8 cellular contexts compared by ENCODE assay signal in the genomic region with DNA sequence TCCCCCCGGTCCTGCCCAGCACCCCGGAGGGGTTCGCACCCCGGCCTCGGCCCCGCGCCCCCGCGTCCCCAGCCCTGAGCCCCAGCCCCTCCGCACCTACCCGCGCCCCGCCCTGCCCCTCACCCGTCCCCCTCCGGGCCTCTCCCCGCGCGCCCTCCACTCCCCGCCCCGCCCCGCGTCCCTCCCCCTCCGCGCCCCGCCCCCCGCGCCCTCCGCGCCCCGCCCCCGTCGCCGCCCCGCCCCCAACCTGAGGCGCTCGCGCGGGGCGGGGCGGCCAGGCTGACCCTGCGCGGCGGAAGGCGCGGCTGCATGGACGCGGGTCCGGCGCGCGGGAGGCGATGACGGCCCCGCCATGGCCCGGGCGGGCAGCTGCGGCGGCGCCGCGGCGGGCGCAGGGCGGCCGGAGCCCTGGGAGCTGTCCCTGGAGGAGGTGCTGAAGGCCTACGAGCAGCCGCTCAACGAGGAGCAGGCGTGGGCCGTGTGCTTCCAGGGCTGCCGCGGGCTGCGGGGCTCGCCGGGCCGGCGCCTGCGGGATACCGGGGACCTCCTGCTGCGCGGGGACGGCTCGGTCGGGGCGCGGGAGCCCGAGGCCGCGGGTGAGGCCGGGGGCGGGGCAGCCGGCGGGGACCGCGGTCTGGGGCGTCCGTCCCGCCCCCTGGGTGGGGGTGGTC. TPM values are rescaled to one million over a fixed set of nuclear protein-coding genes. Genes with fewer than 3 reads are reported as not detected.
DNase-seq lines count a peak whose midpoint lies in the region; ATAC-seq and TF ChIP-seq lines count a peak whose summit lies in the region.

A gene with protein sequence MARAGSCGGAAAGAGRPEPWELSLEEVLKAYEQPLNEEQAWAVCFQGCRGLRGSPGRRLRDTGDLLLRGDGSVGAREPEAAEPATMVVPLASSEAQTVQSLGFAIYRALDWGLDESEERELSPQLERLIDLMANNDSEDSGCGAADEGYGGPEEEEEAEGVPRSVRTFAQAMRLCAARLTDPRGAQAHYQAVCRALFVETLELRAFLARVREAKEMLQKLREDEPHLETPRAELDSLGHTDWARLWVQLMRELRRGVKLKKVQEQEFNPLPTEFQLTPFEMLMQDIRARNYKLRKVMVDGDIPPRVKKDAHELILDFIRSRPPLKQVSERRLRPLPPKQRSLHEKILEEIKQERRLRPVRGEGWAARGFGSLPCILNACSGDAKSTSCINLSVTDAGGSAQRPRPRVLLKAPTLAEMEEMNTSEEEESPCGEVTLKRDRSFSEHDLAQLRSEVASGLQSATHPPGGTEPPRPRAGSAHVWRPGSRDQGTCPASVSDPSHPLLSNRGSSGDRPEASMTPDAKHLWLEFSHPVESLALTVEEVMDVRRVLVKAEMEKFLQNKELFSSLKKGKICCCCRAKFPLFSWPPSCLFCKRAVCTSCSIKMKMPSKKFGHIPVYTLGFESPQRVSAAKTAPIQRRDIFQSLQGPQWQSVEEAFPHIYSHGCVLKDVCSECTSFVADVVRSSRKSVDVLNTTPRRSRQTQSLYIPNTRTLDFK (plus strand): TSS at position 277 of the 671 bp plus-strand sequence. CDS start 76 bp downstream, at position 353.

- H3K27me3 Mint-ChIP-seq in CD8-positive, alpha-beta T cell (ENCODE audit: low read depth): peaks cover 23% of the 10 kb centered on the region
- H3K27me3 Mint-ChIP-seq in activated naive CD4-positive, alpha-beta T cell treated with anti-CD3 and anti-CD28 coated beads, Interleukin-2, amount 50 U/mL, for 24 hours: peaks cover 10% of the 10 kb centered on the region

- ATAC-seq in CD8-positive, alpha-beta T cell: peak; percentile 97
- peak; percentile 58 for ATAC-seq in HG02678 (IDR thresholded peaks at IDR 0.05; ENCODE audit: unreplicated experiment)
- no peak for ATAC-seq in HG02852 (IDR thresholded peaks at IDR 0.05; ENCODE audit: unreplicated experiment)

- peaks cover 4% of the 10 kb centered on the region for H3K27me3 ChIP-seq in CD8-positive, alpha-beta T cell (ENCODE audit: insufficient read depth, low read length)

- POLR2A ChIA-PET in CD8-positive, alpha-beta T cell (lab: Charles Lee): interaction anchor here (0.7 kb wide), 1 partner anchor 13 kb away, joined by 3 read pairs; no protein-coding TSS in a partner anchor

- no peaks in the 10 kb centered on the region for H3K9me3 Mint-ChIP-seq in CD8-positive, alpha-beta T cell
- no peaks in the 10 kb centered on the region for H3K9me3 Mint-ChIP-seq in activated naive CD4-positive, alpha-beta T cell treated with anti-CD3 and anti-CD28 coated beads, Interleukin-2, amount 50 U/mL, for 24 hours

- TF ChIP-seq CTCF in CD8-positive, alpha-beta T cell (IDR thresholded peaks at IDR 0.05): no peak

- no peak within 1 kb of the TSS for H3K27ac Mint-ChIP-seq in CD8-positive, alpha-beta T cell
- H3K27ac Mint-ChIP-seq in activated naive CD4-positive, alpha-beta T cell treated with anti-CD3 and anti-CD28 coated beads, Interleukin-2, amount 50 U/mL, for 24 hours: no peak within 1 kb of the TSS

- H3K4me1 Mint-ChIP-seq in CD8-positive, alpha-beta T cell (ENCODE audit: low read depth): peaks cover 8% of the 10 kb centered on the region
- H3K4me1 Mint-ChIP-seq in activated naive CD4-positive, alpha-beta T cell treated with anti-CD3 and anti-CD28 coated beads, Interleukin-2, amount 50 U/mL, for 24 hours: peaks cover 7% of the 10 kb centered on the region

- no peak within 1 kb of the TSS for H3K4me3 ChIP-seq in CD8-positive, alpha-beta T cell (ENCODE audit: low read depth, low read length)

- no peaks in the 10 kb centered on the region for H3K36me3 ChIP-seq in CD8-positive, alpha-beta T cell (ENCODE audit: insufficient read depth, low read length)

- peak; percentile 48 to 78 (median 72) for DNase-seq in CD8-positive, alpha-beta T cell
- DNase-seq in SK-N-DZ (ENCODE audit: low spot score) (peak; percentile 56), glomerular visceral epithelial cell (ENCODE audit: extremely low spot score) (peak; percentile 77), occipital lobe (lab: John Stamatoyannopoulos, UW) (peak; percentile 18)

- H3K4me1 ChIP-seq in CD8-positive, alpha-beta T cell (ENCODE audit: insufficient read depth, low read length): peaks cover 11% of the 10 kb centered on the region

- H3K4me3 Mint-ChIP-seq in CD8-positive, alpha-beta T cell: peak within 1 kb of the TSS; percentile 61
- peak within 1 kb of the TSS; percentile 71 for H3K4me3 Mint-ChIP-seq in activated naive CD4-positive, alpha-beta T cell treated with anti-CD3 and anti-CD28 coated beads, Interleukin-2, amount 50 U/mL, for 24 hours

- intact Hi-C loops in CD8-positive, alpha-beta T cell (cut with DNase I, micrococcal nuclease): loop anchor here in 1 of 2 experiments (1.0 to 2.0 kb wide), 2 partner anchors 11 to 98 kb away; no protein-coding TSS in a partner anchor

- no peaks in the 10 kb centered on the region for H3K9me3 ChIP-seq in CD8-positive, alpha-beta T cell (ENCODE audit: low read length)

- CTCF ChIA-PET in CD8-positive, alpha-beta T cell (lab: Charles Lee): interaction anchor here (2.3 kb wide), 1 partner anchor 32 kb away, joined by 6 read pairs; no protein-coding TSS in a partner anchor

- H3K36me3 Mint-ChIP-seq in CD8-positive, alpha-beta T cell: no peaks in the 10 kb centered on the region
- H3K36me3 Mint-ChIP-seq in activated naive CD4-positive, alpha-beta T cell treated with anti-CD3 and anti-CD28 coated beads, Interleukin-2, amount 50 U/mL, for 24 hours: no peaks in the 10 kb centered on the region

- no peak within 1 kb of the TSS for H3K27ac ChIP-seq in CD8-positive, alpha-beta T cell (ENCODE audit: low read depth, low read length)
- peak within 1 kb of the TSS; percentile 74 for H3K27ac ChIP-seq in temporal lobe (ENCODE audit: low read depth, low read length)

RNA-seq across cellular contexts. Expression of the gene that starts here (rescaled TPM):
- total RNA-seq in CD8-positive, alpha-beta T cell: under 1 TPM in 1 of 2 experiments, not detected in 1; 0.76 TPM
- polyA plus RNA-seq in SK-N-DZ (2014; cell fraction: cytosol; rRNA removed): 32.1 and 39.3 TPM in 2 replicates
- 117 and 125 TPM in 2 replicates for polyA plus RNA-seq in SK-N-DZ (2014; cell fraction: nucleus; rRNA removed)
- total RNA-seq in occipital lobe (17.0 TPM), temporal lobe (14.8 TPM)

Comparison
In these comparisons a context has a peak if more than half of its experiments do, and no peak if none do; other contexts are left out.
1. Peak in DNase-seq and ATAC-seq in CD8-positive, alpha-beta T cell; RNA of the gene not detected or under 1 TPM.
2. DNase-seq: peak in every context shown above with its lines; median percentile 77 in glomerular visceral epithelial cell; 72 in CD8-positive, alpha-beta T cell; 56 in SK-N-DZ; 18 in occipital lobe.